In genomic region chr16:70664325-70665112, GRCh38 we compare ENCODE assay signal across 24 cellular contexts. TPM values are rescaled to one million over a fixed set of nuclear protein-coding genes. Genes with fewer than 3 reads are reported as not detected.
A peak's percentile ranks its signal among the peaks of the same experiment; 100 is the strongest.
DNase-seq lines count a peak whose midpoint lies in the region; ATAC-seq and TF ChIP-seq lines count a peak whose summit lies in the region.
"Had no signal": no experiment of that assay in that cellular context is flagged by ENCODE, and none has a peak within 500 bp of the region (broad histone marks: within the 10 kb centered on the region; RNA-seq: fewer than 3 reads in every experiment).

No MANE protein-coding gene starts in this region.

- no peaks in the 10 kb centered on the region for H3K27me3 ChIP-seq in osteoblast (ENCODE audit: insufficient read depth, low read length)
- H3K27me3 ChIP-seq: breast epithelium, colonic mucosa, gastroesophageal sphincter had no signal

- H3K79me2 ChIP-seq in osteoblast (ENCODE audit: insufficient read depth, low read length), result peaks cover 7% of the 10 kb centered on the region

- H3K4me2 ChIP-seq in osteoblast (ENCODE audit: insufficient read depth, low read length), result no peak overlapping the region

- H3K4me3 ChIP-seq in osteoblast (ENCODE audit: insufficient read depth, low read length), result no peak overlapping the region
- H3K4me3 ChIP-seq: breast epithelium, colonic mucosa, gastroesophageal sphincter, GM23248 had no signal

- H3K4me3 Mint-ChIP-seq in endothelial cell (ENCODE audit: unreplicated experiment), result no peak overlapping the region
- H3K4me3 Mint-ChIP-seq: activated naive CD4-positive, alpha-beta T cell treated with anti-CD3 and anti-CD28 coated beads for 36 hours; activated T-cell treated with anti-CD3 and anti-CD28 coated beads, Interleukin-2, amount 50 U/mL, for 72 hours; CD4-positive, CD25-positive, alpha-beta regulatory T cell; stimulated activated effector memory CD8-positive, alpha-beta T cell treated with anti-CD3 and anti-CD28 coated beads, Interleukin-12 subunit alpha, Interleukin-12 subunit beta, amount 100 ng/mL, for 72 hours; T-helper 2 cell treated with Interferon-gamma antibody and Interleukin-4, amounts not matched to agents 5 μg/mL and 100 μg/mL, for 36 hours had no signal

- ATAC-seq in HG03342 (IDR thresholded peaks at IDR 0.05; ENCODE audit: unreplicated experiment), result no peak
- ATAC-seq: activated T-cell treated with anti-CD3 and anti-CD28 coated beads, Interleukin-2, amount 50 U/mL, for 72 hours; stimulated activated effector memory CD8-positive, alpha-beta T cell treated with anti-CD3 and anti-CD28 coated beads, Interleukin-12 subunit alpha, Interleukin-12 subunit beta, amount 100 ng/mL, for 72 hours had no signal

- no peaks in the 10 kb centered on the region for H3K9me3 Mint-ChIP-seq in endothelial cell (ENCODE audit: unreplicated experiment)
- H3K9me3 Mint-ChIP-seq: activated T-cell treated with anti-CD3 and anti-CD28 coated beads, Interleukin-2, amount 50 U/mL, for 72 hours; CD4-positive, CD25-positive, alpha-beta regulatory T cell; stimulated activated effector memory CD8-positive, alpha-beta T cell treated with anti-CD3 and anti-CD28 coated beads, Interleukin-12 subunit alpha, Interleukin-12 subunit beta, amount 100 ng/mL, for 72 hours; T-helper 2 cell treated with Interferon-gamma antibody and Interleukin-4, amounts not matched to agents 5 μg/mL and 100 μg/mL, for 36 hours had no signal

- no peak for TF ChIP-seq CTCF in RWPE1 (conservative IDR thresholded peaks at IDR 0.05; ENCODE audit: low read depth)
- no peak for TF ChIP-seq CTCF in osteoblast (IDR thresholded peaks at IDR 0.05; ENCODE audit: extremely low read depth, low read depth, low read length)
- TF ChIP-seq CTCF in endothelial cell (IDR thresholded peaks at IDR 0.05; ENCODE audit: unreplicated experiment), result no peak

- H3K36me3 ChIP-seq in osteoblast (ENCODE audit: insufficient read depth, low read length), result peaks cover 69% of the 10 kb centered on the region
- H3K36me3 ChIP-seq: colonic mucosa had no signal

- DNase-seq in ELF-1 (ENCODE audit: low read depth, low spot score) (peak; percentile 57), RWPE1 (ENCODE audit: low spot score) (no peak), iPS-NIHi11 (ENCODE audit: low spot score) (peak; percentile 70), osteoblast (ENCODE audit: insufficient read length, low spot score, missing footprints) (peak; percentile 83), endothelial cell (ENCODE audit: low spot score) (no peak), A172 (ENCODE audit: low spot score) (no peak), NCI-H1417 (lab: John Stamatoyannopoulos, UW) (no peak)
- DNase-seq: activated CD4-positive, alpha-beta T cell treated with anti-CD3 and anti-CD28 coated beads for 48 hours; activated naive CD4-positive, alpha-beta T cell treated with anti-CD3 and anti-CD28 coated beads for 36 hours; activated T-cell treated with anti-CD3 and anti-CD28 coated beads, Interleukin-2, amount 50 U/mL, for 72 hours; CD4-positive, CD25-positive, alpha-beta regulatory T cell; colonic mucosa; EL; GM23248; NCI-H1092; NCI-H187 treated with DMSO at 0.1 percent for 48 hours; NCI-H526 treated with DMSO at 0.1 percent for 48 hours; occipital lobe; stimulated activated CD4-positive, alpha-beta T cell treated with anti-CD3 and anti-CD28 coated beads, Interleukin-2, amount 100 ng/mL, for 48 hours had no signal

- H3K36me3 Mint-ChIP-seq in endothelial cell (ENCODE audit: low read depth, unreplicated experiment), result peaks cover 33% of the 10 kb centered on the region
- H3K36me3 Mint-ChIP-seq: CD4-positive, CD25-positive, alpha-beta regulatory T cell; stimulated activated effector memory CD8-positive, alpha-beta T cell treated with anti-CD3 and anti-CD28 coated beads, Interleukin-12 subunit alpha, Interleukin-12 subunit beta, amount 100 ng/mL, for 72 hours had no signal

- peaks cover 40% of the 10 kb centered on the region for H4K20me1 ChIP-seq in osteoblast (ENCODE audit: insufficient read depth, low read length)

- peaks cover 7% of the 10 kb centered on the region for H3K4me1 ChIP-seq in osteoblast (ENCODE audit: insufficient read depth, low read length)
- H3K4me1 ChIP-seq: colonic mucosa had no signal

- H3K27ac ChIP-seq in RWPE1 (peak overlapping the region; percentile 66), osteoblast (ENCODE audit: low read depth, low read length) (no peak overlapping the region)
- H3K27ac ChIP-seq: colonic mucosa, GM23248 had no signal

- peaks cover 3% of the 10 kb centered on the region for H3K4me1 Mint-ChIP-seq in endothelial cell (ENCODE audit: unreplicated experiment)
- H3K4me1 Mint-ChIP-seq: CD4-positive, CD25-positive, alpha-beta regulatory T cell; stimulated activated effector memory CD8-positive, alpha-beta T cell treated with anti-CD3 and anti-CD28 coated beads, Interleukin-12 subunit alpha, Interleukin-12 subunit beta, amount 100 ng/mL, for 72 hours had no signal

- peaks cover 7% of the 10 kb centered on the region for H3K27me3 Mint-ChIP-seq in endothelial cell (ENCODE audit: unreplicated experiment)

- CTCF ChIA-PET in RWPE1 (lab: Yijun Ruan, JAX), result no interaction called here

- H3K27ac Mint-ChIP-seq in endothelial cell (ENCODE audit: unreplicated experiment), result no peak overlapping the region
- H3K27ac Mint-ChIP-seq: activated naive CD4-positive, alpha-beta T cell treated with anti-CD3 and anti-CD28 coated beads for 36 hours; activated T-cell treated with anti-CD3 and anti-CD28 coated beads, Interleukin-2, amount 50 U/mL, for 72 hours; CD4-positive, CD25-positive, alpha-beta regulatory T cell; stimulated activated effector memory CD8-positive, alpha-beta T cell treated with anti-CD3 and anti-CD28 coated beads, Interleukin-12 subunit alpha, Interleukin-12 subunit beta, amount 100 ng/mL, for 72 hours; T-helper 2 cell treated with Interferon-gamma antibody and Interleukin-4, amounts not matched to agents 5 μg/mL and 100 μg/mL, for 36 hours had no signal

- H3K9me3 ChIP-seq in osteoblast (ENCODE audit: low read depth, low read length), result no peaks in the 10 kb centered on the region
- H3K9me3 ChIP-seq: breast epithelium, colonic mucosa, gastroesophageal sphincter had no signal

- POLR2A ChIA-PET in RWPE1 (lab: Yijun Ruan, JAX; ENCODE audit: low non-redundant PET), result no interaction called here

- H2AFZ ChIP-seq in osteoblast (ENCODE audit: low read length), result no peak overlapping the region
- H2AFZ ChIP-seq: GM23248 had no signal

RNA-seq across cellular contexts. Expression of gene IL34, which starts 18.2 kb away (rescaled TPM):
- total RNA-seq in osteoblast (5.6 and 9.4 TPM in 2 replicates), endothelial cell (ENCODE audit: unreplicated experiment) (1.6 TPM)
- total RNA-seq in A172 (2014; rRNA removed; shearing (Covaris generic)), result 7.8 and 10.5 TPM in 2 replicates
- total RNA-seq: activated naive CD4-positive, alpha-beta T cell treated with anti-CD3 and anti-CD28 coated beads for 36 hours; CD4-positive, CD25-positive, alpha-beta regulatory T cell; GM23248 had no signal

RNA-seq across cellular contexts. Expression of gene MTSS2, which starts 21.3 kb away (rescaled TPM):
- total RNA-seq in osteoblast, result 54.2 and 56.5 TPM in 2 replicates
- 82.6 TPM for total RNA-seq in endothelial cell (ENCODE audit: unreplicated experiment)
- 74.1 and 96.8 TPM in 2 replicates for total RNA-seq in A172 (2014; rRNA removed; shearing (Covaris generic))

Comparison
In these comparisons a context has a peak if more than half of its experiments do, and no peak if none do; other contexts are left out.
1. DNase-seq: peak in ELF-1 (single experiment), iPS-NIHi11 (single experiment) and osteoblast (single experiment); none in RWPE1 (single experiment), endothelial cell (single experiment), A172 (single experiment) and NCI-H1417 (0 of 3).